ENCODE assay signal across 9 cellular contexts in the genomic region with DNA sequence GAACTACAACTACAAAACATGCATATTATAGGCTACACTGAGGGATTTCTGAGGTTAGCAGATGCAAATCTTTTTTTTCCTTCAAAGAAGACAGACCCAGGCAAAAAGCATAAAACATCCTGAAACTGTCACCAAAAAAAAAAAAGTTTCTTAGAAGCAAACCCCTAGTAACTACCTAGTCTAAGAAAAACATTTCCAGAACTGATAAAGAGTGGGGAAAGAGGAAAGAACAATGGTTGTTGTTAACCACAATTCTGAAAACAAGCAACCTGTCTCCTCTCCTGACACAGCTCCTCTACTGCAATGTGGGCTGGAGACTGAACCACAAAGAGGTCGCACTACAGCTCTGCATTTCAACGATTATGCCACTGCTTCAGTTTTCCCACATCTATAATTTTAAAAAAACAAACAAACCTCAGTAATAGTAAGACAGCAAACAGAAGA. TPM values are rescaled to one million over a fixed set of nuclear protein-coding genes. Genes with fewer than 3 reads are reported as not detected.
DNase-seq lines count a peak whose midpoint lies in the region; ATAC-seq, FAIRE-seq and TF ChIP-seq lines count a peak whose summit lies in the region.
"Had no signal": no experiment of that assay in that cellular context is flagged by ENCODE, and none has a peak within 500 bp of the region (broad histone marks: within the 10 kb centered on the region; RNA-seq: fewer than 3 reads in every experiment).

No MANE protein-coding gene starts in this region.

- no peak overlapping the region for H2AK5ac ChIP-seq in mesenchymal stem cell (ENCODE audit: low read length, severe bottlenecking)

- H3K79me1 ChIP-seq in mesenchymal stem cell (replicated peaks; ENCODE audit: low read length, poor library complexity, severe bottlenecking), result peaks cover 14% of the 10 kb centered on the region

- H3K9me3 Mint-ChIP-seq in osteocyte (ENCODE audit: unreplicated experiment), result no peaks in the 10 kb centered on the region

- H3K27me3 ChIP-seq in right cardiac atrium (ENCODE audit: control insufficient read depth, insufficient read depth), result no peaks in the 10 kb centered on the region
- no peaks in the 10 kb centered on the region for H3K27me3 ChIP-seq in mesenchymal stem cell (ENCODE audit: control insufficient read depth in 1 of 2, insufficient read depth in 1 of 2, low read length in 2 of 2)

- no peak overlapping the region for H4K91ac ChIP-seq in mesenchymal stem cell (ENCODE audit: low read length)

- no peak overlapping the region for H2BK5ac ChIP-seq in mesenchymal stem cell (ENCODE audit: low read depth, low read length, poor library complexity, severe bottlenecking)

- H3K9me3 ChIP-seq in right cardiac atrium (ENCODE audit: control insufficient read depth, low read length) (no peaks in the 10 kb centered on the region), mesenchymal stem cell (ENCODE audit: control insufficient read depth, low read length) (no peaks in the 10 kb centered on the region)

- no peak overlapping the region for H2BK15ac ChIP-seq in mesenchymal stem cell (ENCODE audit: low read depth, poor library complexity, severe bottlenecking)

- peak in 1 of 2 donors; percentile 52 for ATAC-seq in right cardiac atrium
- no peak for ATAC-seq in Right ventricle myocardium inferior
- ATAC-seq in HG03095 (IDR thresholded peaks at IDR 0.05; ENCODE audit: unreplicated experiment), result peak; percentile 80

- H3K4me1 ChIP-seq in right cardiac atrium (ENCODE audit: control insufficient read depth, insufficient read depth, low read length) (peaks cover 7% of the 10 kb centered on the region), mesenchymal stem cell (ENCODE audit: control insufficient read depth, insufficient read depth, low read depth, low read length) (no peaks in the 10 kb centered on the region)

- H3K27me3 Mint-ChIP-seq in osteocyte (ENCODE audit: unreplicated experiment), result no peaks in the 10 kb centered on the region

- H4K8ac ChIP-seq in mesenchymal stem cell (ENCODE audit: low read length), result no peak overlapping the region

- H3K36me3 ChIP-seq in mesenchymal stem cell (ENCODE audit: control insufficient read depth in 1 of 2, insufficient read depth in 2 of 2, low read depth in 1 of 2, low read length in 2 of 2), result peaks cover 8 to 9% of the 10 kb centered on the region in 2 experiments

- H3K27ac Mint-ChIP-seq in osteocyte (ENCODE audit: unreplicated experiment), result peak overlapping the region; percentile 48

- 22% methylated on average over 2 of the region's 2 CpGs for WGBS in right cardiac atrium
- WGBS in mesenchymal stem cell, result 73% methylated on average over 2 of the region's 2 CpGs

- no peak overlapping the region for H3K14ac ChIP-seq in mesenchymal stem cell (ENCODE audit: low read length in 2 of 2)

- peaks cover 26% of the 10 kb centered on the region for H3K4me1 Mint-ChIP-seq in osteocyte (ENCODE audit: unreplicated experiment)

- H3K4me3 Mint-ChIP-seq in osteocyte (ENCODE audit: unreplicated experiment), result no peak overlapping the region

- H3K9ac ChIP-seq in mesenchymal stem cell (ENCODE audit: low read length), result no peak overlapping the region

- FAIRE-seq in urothelium cell line (lab: Jason Lieb, UNC), result no peak
- FAIRE-seq: G401.6 had no signal

- H3K4me3 ChIP-seq in right cardiac atrium (ENCODE audit: low read length), result no peak overlapping the region
- no peak overlapping the region for H3K4me3 ChIP-seq in mesenchymal stem cell (ENCODE audit: insufficient read depth in 1 of 2, low read depth in 1 of 2, low read length in 2 of 2)

- H3K4me2 ChIP-seq in mesenchymal stem cell (ENCODE audit: low read length, poor library complexity, severe bottlenecking), result no peak overlapping the region

- H3K36me3 Mint-ChIP-seq in osteocyte (ENCODE audit: unreplicated experiment), result peaks cover 3% of the 10 kb centered on the region

- no peak for TF ChIP-seq CTCF in osteocyte (IDR thresholded peaks at IDR 0.05)

- H3K18ac ChIP-seq in mesenchymal stem cell (ENCODE audit: low read depth in 1 of 2, low read length in 2 of 2), result no peak overlapping the region

- H2BK120ac ChIP-seq in mesenchymal stem cell (ENCODE audit: low read depth, low read length), result no peak overlapping the region

- H3K27ac ChIP-seq in right cardiac atrium (ENCODE audit: low read length) (peak overlapping the region; percentile 27), mesenchymal stem cell (ENCODE audit: low read length, poor library complexity, severe bottlenecking) (no peak overlapping the region)

- intact Hi-C loops in right cardiac atrium (cut with DNase I) (no loop called here), Right ventricle myocardium inferior (cut with DNase I) (no loop called here)

- no peak overlapping the region for H3K4ac ChIP-seq in mesenchymal stem cell (ENCODE audit: low read depth in 1 of 2, low read length in 2 of 2)

- H3K23ac ChIP-seq in mesenchymal stem cell (ENCODE audit: low read length in 2 of 2), result no peak overlapping the region

- H2BK12ac ChIP-seq in mesenchymal stem cell (ENCODE audit: low read length in 2 of 2), result no peak overlapping the region

- H2AFZ ChIP-seq in mesenchymal stem cell (ENCODE audit: low read depth, low read length), result no peak overlapping the region

- DNase-seq in right cardiac atrium (no peak), Right ventricle myocardium inferior (ENCODE audit: missing footprints) (no peak), osteocyte (ENCODE audit: extremely low spot score, unreplicated experiment) (no peak), HPDE6-E6E7 (ENCODE audit: extremely low spot score) (no peak), mesenchymal stem cell (no peak), urothelium cell line (ENCODE audit: low spot score) (no peak)
- peak; percentile 12 for DNase-seq in activated CD4-positive, alpha-beta T cell treated with anti-CD3 and anti-CD28 coated beads, Interleukin-2, amount 50 U/mL, for 1 hour

RNA-seq across cellular contexts. Expression of gene DENND5A, which starts 15.0 kb away (rescaled TPM):
- total RNA-seq in right cardiac atrium (100 to 1,000 TPM in 1 of 4 donors, 10 to 100 TPM in 3; 84.9 to 121 (median 93.3) TPM), Right ventricle myocardium inferior (105 TPM), osteocyte (115 and 122 TPM in 2 replicates)
- 50.6 TPM for polyA plus RNA-seq in right cardiac atrium
- 55.3 TPM for polyA plus RNA-seq in mesenchymal stem cell (2013, experiment 1 of 2)
- 56.6 TPM for polyA plus RNA-seq in mesenchymal stem cell (2013, experiment 2 of 2)
